In genomic region chr1:203186446-203187305, GRCh38 we compare ENCODE assay signal across 10 cellular contexts. TPM values are rescaled to one million over a fixed set of nuclear protein-coding genes. Genes with fewer than 3 reads are reported as not detected.
A peak's percentile ranks its signal among the peaks of the same experiment; 100 is the strongest.
DNase-seq lines count a peak whose midpoint lies in the region; ATAC-seq and TF ChIP-seq lines count a peak whose summit lies in the region.
"Had no signal": no experiment of that assay in that cellular context is flagged by ENCODE, and none has a peak within 500 bp of the region (broad histone marks: within the 10 kb centered on the region; RNA-seq: fewer than 3 reads in every experiment).

Gene CHI3L1, minus strand, starts transcription at chr1:203186704. Its CDS starts 81 bp downstream, at chr1:203186623.

- POLR2A ChIA-PET in CD4-positive, alpha-beta memory T cell (lab: Charles Lee; ENCODE audit: partially characterized antibody), result no interaction called here

- TF ChIP-seq CTCF in brain (conservative IDR thresholded peaks at IDR 0.05) (no peak), subcutaneous adipose tissue (IDR thresholded peaks at IDR 0.05; ENCODE audit: low read depth) (no peak)

- ATAC-seq in left lobe of liver (peak; percentile 79), HG03520 (IDR thresholded peaks at IDR 0.05; ENCODE audit: unreplicated experiment) (no peak), GM21717 (IDR thresholded peaks at IDR 0.05; ENCODE audit: unreplicated experiment) (no peak)

- H3K27me3 ChIP-seq in CD4-positive, alpha-beta memory T cell (ENCODE audit: insufficient read depth, low read length), result no peaks in the 10 kb centered on the region

- no peaks in the 10 kb centered on the region for H3K4me1 ChIP-seq in CD4-positive, alpha-beta memory T cell (ENCODE audit: insufficient read depth, low read length)

- peak; percentile 88 for DNase-seq in MV-4-11 (lab: John Stamatoyannopoulos, UW)
- peak; percentile 73 for DNase-seq in left lobe of liver (ENCODE audit: low spot score)
- DNase-seq in CD4-positive, alpha-beta memory T cell, result no peak
- DNase-seq in NCI-H1105 treated with DMSO at 0.1 percent for 48 hours (lab: John Stamatoyannopoulos, UW), result no peak

- CTCF ChIA-PET in CD4-positive, alpha-beta memory T cell (lab: Charles Lee; ENCODE audit: partially characterized antibody), result no interaction called here

- peak within 1 kb of the TSS in 2 of 5 experiments; percentile 31 to 34 for H3K4me3 Mint-ChIP-seq in brain
- H3K4me3 Mint-ChIP-seq in CD4-positive, alpha-beta memory T cell, result no peak within 1 kb of the TSS
- H3K4me3 Mint-ChIP-seq: activated naive CD4-positive, alpha-beta T cell treated with anti-CD3 and anti-CD28 coated beads, Interleukin-2, amount 50 U/mL, for 24 hours had no signal

- H3K4me3 ChIP-seq in CD4-positive, alpha-beta memory T cell (ENCODE audit: low read length in 2 of 2), result no peak within 1 kb of the TSS

- H3K27me3 Mint-ChIP-seq in brain, result peaks cover 16% of the 10 kb centered on the region
- peaks cover 3 to 4% of the 10 kb centered on the region in 2 donors for H3K27me3 Mint-ChIP-seq in CD4-positive, alpha-beta memory T cell
- H3K27me3 Mint-ChIP-seq: activated naive CD4-positive, alpha-beta T cell treated with anti-CD3 and anti-CD28 coated beads, Interleukin-2, amount 50 U/mL, for 24 hours had no signal

- peaks cover 39% of the 10 kb centered on the region for H3K4me1 Mint-ChIP-seq in brain
- no peaks in the 10 kb centered on the region for H3K4me1 Mint-ChIP-seq in CD4-positive, alpha-beta memory T cell
- H3K4me1 Mint-ChIP-seq: activated naive CD4-positive, alpha-beta T cell treated with anti-CD3 and anti-CD28 coated beads, Interleukin-2, amount 50 U/mL, for 24 hours had no signal

- H3K27ac Mint-ChIP-seq in brain, result peak within 1 kb of the TSS; percentile 35 to 74 (median 62)
- H3K27ac Mint-ChIP-seq in CD4-positive, alpha-beta memory T cell, result peak within 1 kb of the TSS in 2 of 7 donors; percentile 34 to 66
- H3K27ac Mint-ChIP-seq: activated naive CD4-positive, alpha-beta T cell treated with anti-CD3 and anti-CD28 coated beads, Interleukin-2, amount 50 U/mL, for 24 hours had no signal

- no peaks in the 10 kb centered on the region for H3K36me3 Mint-ChIP-seq in brain
- H3K36me3 Mint-ChIP-seq in CD4-positive, alpha-beta memory T cell, result no peaks in the 10 kb centered on the region
- H3K36me3 Mint-ChIP-seq: activated naive CD4-positive, alpha-beta T cell treated with anti-CD3 and anti-CD28 coated beads, Interleukin-2, amount 50 U/mL, for 24 hours had no signal

- H3K36me3 ChIP-seq in CD4-positive, alpha-beta memory T cell (ENCODE audit: insufficient read depth, low read length), result no peaks in the 10 kb centered on the region

- no peaks in the 10 kb centered on the region for H3K9me3 ChIP-seq in CD4-positive, alpha-beta memory T cell (ENCODE audit: control insufficient read depth in 1 of 2, low read length in 2 of 2)

- H3K27ac ChIP-seq in CD4-positive, alpha-beta memory T cell (ENCODE audit: low read depth, low read length), result no peak within 1 kb of the TSS

- intact Hi-C loops in CD4-positive, alpha-beta memory T cell (cut with micrococcal nuclease), result no loop called here

- no peaks in the 10 kb centered on the region for H3K9me3 Mint-ChIP-seq in brain
- peaks cover 0 to 2% (median 0%) of the 10 kb centered on the region in 8 donors for H3K9me3 Mint-ChIP-seq in CD4-positive, alpha-beta memory T cell
- H3K9me3 Mint-ChIP-seq: activated naive CD4-positive, alpha-beta T cell treated with anti-CD3 and anti-CD28 coated beads, Interleukin-2, amount 50 U/mL, for 24 hours had no signal

RNA-seq across cellular contexts. Expression of gene CHI3L1, which starts in this region (rescaled TPM):
- polyA plus RNA-seq in brain (ENCODE audit: insufficient read depth, low read depth, low replicate concordance), result 47.9 TPM
- total RNA-seq in left lobe of liver (60.6 TPM), subcutaneous adipose tissue (100 to 1,000 TPM in 1 of 4 donors, 10 to 100 TPM in 2, 1 to 10 TPM in 1; 7.3 to 625 (median 33.2) TPM)
- total RNA-seq in CD4-positive, alpha-beta memory T cell, result 1 to 10 TPM; 5.2 to 5.7 TPM
- not detected for polyA plus RNA-seq in CD4-positive, alpha-beta memory T cell
- total RNA-seq: T-helper 1 cell treated with Interleukin-12 subunit alpha and Interleukin-12 subunit beta and Interleukin-4 antibody, amounts not matched to agents 30 ng/mL and 1 ng/mL, for 36 hours had no signal

Comparison
In these comparisons a context has a peak if more than half of its experiments do, and no peak if none do; other contexts are left out.
1. RNA of gene CHI3L1 (polyA plus RNA-seq): 47.9 TPM in brain (single experiment); not detected in CD4-positive, alpha-beta memory T cell; every median in the first group is over 10 times any median in the second.
2. DNase-seq: peak in MV-4-11 (single experiment) and left lobe of liver (single experiment); none in CD4-positive, alpha-beta memory T cell (0 of 5) and NCI-H1105 treated with DMSO at 0.1 percent for 48 hours (single experiment).